ENCODE assay signal across 26 cellular contexts in the genomic region with DNA sequence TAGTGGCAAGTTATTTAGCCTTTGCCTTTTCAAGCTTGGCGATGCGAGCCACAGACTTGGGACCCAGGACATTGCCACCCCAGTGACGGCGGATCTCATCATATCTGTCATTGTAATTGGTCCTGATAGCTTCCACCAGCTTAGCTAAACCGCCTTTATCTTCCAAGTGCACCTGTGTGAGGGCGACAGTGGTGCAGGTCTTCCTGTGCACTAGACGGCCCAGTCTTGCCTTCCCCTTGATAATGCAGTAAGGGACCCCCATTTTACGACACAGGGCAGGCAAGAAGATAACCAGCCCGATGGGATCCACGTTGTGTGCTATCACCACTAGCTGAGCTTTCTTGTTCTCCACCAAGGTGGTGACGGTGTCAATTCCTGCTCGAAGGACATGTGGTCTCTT.
"Had no signal": no experiment of that assay in that cellular context is flagged by ENCODE, and none has a peak within 500 bp of the region (broad histone marks: within the 10 kb centered on the region; RNA-seq: fewer than 3 reads in every experiment).

No MANE protein-coding gene starts in this region.

- H3K27ac ChIP-seq: neutrophil, pancreas, psoas muscle, right lobe of liver, sigmoid colon, stomach, tibial artery, transverse colon, upper lobe of right lung, vagina had no signal

- DNase-seq: naive thymus-derived CD8-positive, alpha-beta T cell; nephron progenitor cell; nucleus accumbens; pancreas; psoas muscle; right cardiac atrium; right lobe of liver; sigmoid colon; small intestine; stimulated activated CD4-positive, alpha-beta T cell treated with anti-CD3 and anti-CD28 coated beads, Interleukin-15, amount 100 ng/mL, for 24 hours; stimulated activated CD4-positive, alpha-beta T cell treated with anti-CD3 and anti-CD28 coated beads, Interleukin-2, amount 100 ng/mL, for 24 hours; stimulated activated CD4-positive, alpha-beta T cell treated with anti-CD3 and anti-CD28 coated beads, Interleukin-2, amount 100 ng/mL, for 48 hours; stimulated activated CD4-positive, alpha-beta T cell treated with anti-CD3 and anti-CD28 coated beads, Interleukin-4, amount 100 ng/mL, for 24 hours; stimulated activated naive B cell treated with anti-CD40 and anti-IgM and Interleukin-4, amounts not matched to agents 10 μg/mL and 1 μg/mL and 100 μg/mL, for 72 hours; stimulated activated naive CD4-positive, alpha-beta T cell treated with Interleukin-2 at 50 U/mL for 16 hours; stomach; tibial artery; transverse colon; upper lobe of right lung had no signal

- H3K27me3 ChIP-seq: neutrophil, pancreas, right lobe of liver, sigmoid colon, stomach, tibial artery, transverse colon, upper lobe of right lung, vagina had no signal

- H3K27me3 Mint-ChIP-seq: natural killer cell treated with Interleukin-12 subunit alpha and Interleukin-12 subunit beta and Interleukin-15 and Interleukin-18, amount 100 ng/mL, for 72 hours; type B pancreatic cell had no signal

- H3K27ac Mint-ChIP-seq: naive thymus-derived CD8-positive, alpha-beta T cell; natural killer cell treated with Interleukin-12 subunit alpha and Interleukin-12 subunit beta and Interleukin-15 and Interleukin-18, amount 100 ng/mL, for 72 hours; nephron progenitor cell; stimulated activated effector memory CD8-positive, alpha-beta T cell treated with anti-CD3 and anti-CD28 coated beads, Interleukin-12 subunit alpha, Interleukin-12 subunit beta, amount 100 ng/mL, for 72 hours; stimulated activated naive B cell treated with anti-CD40 and anti-IgM and Interleukin-4, amounts not matched to agents 10 μg/mL and 1 μg/mL and 100 μg/mL, for 72 hours; stimulated activated naive CD8-positive, alpha-beta T cell treated with anti-CD3 and anti-CD28 coated beads, Interleukin-15, Interleukin-2, amounts not matched to agents 100 ng/mL and 50 ng/mL, for 24 hours; type B pancreatic cell had no signal

- H3K9me3 ChIP-seq: neutrophil, pancreas, psoas muscle, right lobe of liver, sigmoid colon, stomach, tibial artery, transverse colon, upper lobe of right lung, vagina had no signal

- H3K36me3 ChIP-seq: neutrophil, pancreas, right lobe of liver, sigmoid colon, stomach, tibial artery, transverse colon, upper lobe of right lung, vagina had no signal

- H3K4me1 ChIP-seq: pancreas, psoas muscle, right lobe of liver, sigmoid colon, stomach, tibial artery, transverse colon, upper lobe of right lung, vagina had no signal

- H3K4me3 Mint-ChIP-seq: naive thymus-derived CD8-positive, alpha-beta T cell; natural killer cell treated with Interleukin-12 subunit alpha and Interleukin-12 subunit beta and Interleukin-15 and Interleukin-18, amount 100 ng/mL, for 72 hours; nephron progenitor cell; neural crest cell; stimulated activated effector memory CD8-positive, alpha-beta T cell treated with anti-CD3 and anti-CD28 coated beads, Interleukin-12 subunit alpha, Interleukin-12 subunit beta, amount 100 ng/mL, for 72 hours; stimulated activated naive B cell treated with anti-CD40 and anti-IgM and Interleukin-4, amounts not matched to agents 10 μg/mL and 1 μg/mL and 100 μg/mL, for 72 hours; stimulated activated naive CD8-positive, alpha-beta T cell treated with anti-CD3 and anti-CD28 coated beads, Interleukin-15, Interleukin-2, amounts not matched to agents 100 ng/mL and 50 ng/mL, for 24 hours; type B pancreatic cell had no signal

- H3K4me3 ChIP-seq: pancreas, psoas muscle, right lobe of liver, sigmoid colon, stomach, tibial artery, transverse colon, upper lobe of right lung, vagina had no signal

- H3K4me1 Mint-ChIP-seq: naive thymus-derived CD8-positive, alpha-beta T cell; stimulated activated naive B cell treated with anti-CD40 and anti-IgM and Interleukin-4, amounts not matched to agents 10 μg/mL and 1 μg/mL and 100 μg/mL, for 72 hours had no signal

- H3K9me3 Mint-ChIP-seq: naive thymus-derived CD8-positive, alpha-beta T cell; natural killer cell treated with Interleukin-12 subunit alpha and Interleukin-12 subunit beta and Interleukin-15 and Interleukin-18, amount 100 ng/mL, for 72 hours; nephron progenitor cell; stimulated activated naive CD8-positive, alpha-beta T cell treated with anti-CD3 and anti-CD28 coated beads, Interleukin-15, Interleukin-2, amounts not matched to agents 100 ng/mL and 50 ng/mL, for 24 hours; type B pancreatic cell had no signal

- H3K36me3 Mint-ChIP-seq: stimulated activated effector memory CD8-positive, alpha-beta T cell treated with anti-CD3 and anti-CD28 coated beads, Interleukin-12 subunit alpha, Interleukin-12 subunit beta, amount 100 ng/mL, for 72 hours; stimulated activated naive B cell treated with anti-CD40 and anti-IgM and Interleukin-4, amounts not matched to agents 10 μg/mL and 1 μg/mL and 100 μg/mL, for 72 hours; type B pancreatic cell had no signal
